8 cellular contexts compared by ENCODE assay signal in genomic region chr6:159760602-159761057, GRCh38. TPM values are rescaled to one million over a fixed set of nuclear protein-coding genes. Genes with fewer than 3 reads are reported as not detected.
A peak's percentile ranks its signal among the peaks of the same experiment; 100 is the strongest.
DNase-seq lines count a peak whose midpoint lies in the region; FAIRE-seq and TF ChIP-seq lines count a peak whose summit lies in the region.

No MANE protein-coding gene starts in this region.

- H3K27ac ChIP-seq in 22Rv1, result peak overlapping the region; percentile 94
- H3K27ac ChIP-seq in subcutaneous abdominal adipose tissue (ENCODE audit: low read depth, low read length), result peak overlapping the region; percentile 94

- H3K4me3 ChIP-seq in subcutaneous abdominal adipose tissue (ENCODE audit: low read depth in 1 of 5, low read length in 5 of 5), result peak overlapping the region in 4 of 5 donors; percentile 82 to 90 (median 86)

- TF ChIP-seq CTCF in 22Rv1 (IDR thresholded peaks at IDR 0.05), result no peak

- peaks cover 0 to 32% (median 22%) of the 10 kb centered on the region in 5 donors for H3K4me1 ChIP-seq in subcutaneous abdominal adipose tissue (ENCODE audit: control insufficient read depth in 5 of 5, insufficient read depth in 5 of 5, low read length in 5 of 5)

- peak overlapping the region in 3 of 5 donors; percentile 87 to 97 (median 90) for H3K9ac ChIP-seq in subcutaneous abdominal adipose tissue (ENCODE audit: low read length in 5 of 5)

- no peaks in the 10 kb centered on the region for H3K9me3 ChIP-seq in subcutaneous abdominal adipose tissue (ENCODE audit: control insufficient read depth in 5 of 5, low read length in 5 of 5)

- DNase-seq in H54 (ENCODE audit: insufficient read length, low spot score) (peak; percentile 19), iPS DF 19.7 (ENCODE audit: low read depth, low spot score) (peak; percentile 89), NCI-H1694 treated with DMSO at 0.1 percent for 48 hours (lab: John Stamatoyannopoulos, UW) (no peak), NCI-H128 (lab: John Stamatoyannopoulos, UW; ENCODE audit: unreplicated experiment) (no peak)
- no peak for DNase-seq in activated CD4-positive, alpha-beta memory T cell treated with anti-CD3 and anti-CD28 coated beads for 36 hours
- DNase-seq in activated CD4-positive, CD25-positive, alpha-beta regulatory T cell treated with anti-CD3 and anti-CD28 coated beads, Interleukin-2, amount 50 U/mL, for 72 hours, result no peak

- peak overlapping the region; percentile 98 for H3K27ac Mint-ChIP-seq in activated CD4-positive, alpha-beta memory T cell treated with anti-CD3 and anti-CD28 coated beads for 36 hours

- no peak for TF ChIP-seq POLR2A in H54 (IDR thresholded peaks at IDR 0.05; ENCODE audit: low read depth, low read length)

- H3K36me3 ChIP-seq in subcutaneous abdominal adipose tissue (ENCODE audit: control insufficient read depth in 5 of 5, insufficient read depth in 5 of 5, low read length in 5 of 5), result peaks cover 6 to 27% (median 24%) of the 10 kb centered on the region in 5 donors

- peaks cover 38% of the 10 kb centered on the region for H3K36me3 Mint-ChIP-seq in activated CD4-positive, alpha-beta memory T cell treated with anti-CD3 and anti-CD28 coated beads for 36 hours

- intact Hi-C loops in activated CD4-positive, alpha-beta memory T cell treated with anti-CD3 and anti-CD28 coated beads for 36 hours (cut with micrococcal nuclease), result no loop called here

- CTCF ChIA-PET in activated CD4-positive, alpha-beta memory T cell treated with anti-CD3 and anti-CD28 coated beads for 36 hours (lab: Charles Lee), result interaction anchor here (0.9 to 1.5 kb wide), 2 partner anchors 69 to 80 kb away, joined by 5 to 7 read pairs; no protein-coding TSS in a partner anchor

- POLR2A ChIA-PET in activated CD4-positive, alpha-beta memory T cell treated with anti-CD3 and anti-CD28 coated beads for 36 hours (lab: Charles Lee), result interaction anchor here (0.9 to 2.4 kb wide), 4 partner anchors 24 to 34 kb away, joined by 3 to 24 read pairs (median 8); partner anchors contain the start of genes MRPL18, TCP1 and WTAP

- H3K9me3 Mint-ChIP-seq in activated CD4-positive, alpha-beta memory T cell treated with anti-CD3 and anti-CD28 coated beads for 36 hours, result no peaks in the 10 kb centered on the region

- H3K27me3 ChIP-seq in subcutaneous abdominal adipose tissue (ENCODE audit: control insufficient read depth in 5 of 5, insufficient read depth in 4 of 5, low read length in 5 of 5), result no peaks in the 10 kb centered on the region

- FAIRE-seq in H54 (lab: Jason Lieb, UNC), result no peak

- no peaks in the 10 kb centered on the region for H3K27me3 Mint-ChIP-seq in activated CD4-positive, alpha-beta memory T cell treated with anti-CD3 and anti-CD28 coated beads for 36 hours

- H3K4me1 Mint-ChIP-seq in activated CD4-positive, alpha-beta memory T cell treated with anti-CD3 and anti-CD28 coated beads for 36 hours (ENCODE audit: low read depth), result peaks cover 35% of the 10 kb centered on the region

- H3K4me3 Mint-ChIP-seq in activated CD4-positive, alpha-beta memory T cell treated with anti-CD3 and anti-CD28 coated beads for 36 hours, result peak overlapping the region; percentile 98

RNA-seq across cellular contexts. Expression of gene ACAT2, which starts 1.2 kb away (rescaled TPM):
- 100 to 1,000 TPM; 115 to 116 TPM for total RNA-seq in activated CD4-positive, alpha-beta memory T cell treated with anti-CD3 and anti-CD28 coated beads for 36 hours

RNA-seq across cellular contexts. Expression of gene TCP1, which starts 28.8 kb away (rescaled TPM):
- 100 to 1,000 TPM; 429 to 438 TPM for total RNA-seq in activated CD4-positive, alpha-beta memory T cell treated with anti-CD3 and anti-CD28 coated beads for 36 hours

RNA-seq across cellular contexts. Expression of gene MRPL18, which starts 29.6 kb away (rescaled TPM):
- 10 to 100 TPM; 84.6 to 89.9 TPM for total RNA-seq in activated CD4-positive, alpha-beta memory T cell treated with anti-CD3 and anti-CD28 coated beads for 36 hours

RNA-seq across cellular contexts. Expression of gene WTAP, which starts 33.3 kb away (rescaled TPM):
- 10 to 100 TPM; 87.6 to 90.2 TPM for total RNA-seq in activated CD4-positive, alpha-beta memory T cell treated with anti-CD3 and anti-CD28 coated beads for 36 hours

RNA-seq across cellular contexts. Expression of gene PNLDC1, which starts 39.4 kb away (rescaled TPM):
- under 1 TPM; 0.29 to 0.31 TPM for total RNA-seq in activated CD4-positive, alpha-beta memory T cell treated with anti-CD3 and anti-CD28 coated beads for 36 hours

Comparison
In these comparisons a context has a peak if more than half of its experiments do, and no peak if none do; other contexts are left out.
1. DNase-seq: peak in H54 (single experiment) and iPS DF 19.7 (single experiment); none in activated CD4-positive, alpha-beta memory T cell treated with anti-CD3 and anti-CD28 coated beads for 36 hours (single experiment), NCI-H1694 treated with DMSO at 0.1 percent for 48 hours (single experiment), NCI-H128 (single experiment) and activated CD4-positive, CD25-positive, alpha-beta regulatory T cell treated with anti-CD3 and anti-CD28 coated beads, Interleukin-2, amount 50 U/mL, for 72 hours (single experiment).